ENCODE assay signal across 1 cellular context in the genomic region with DNA sequence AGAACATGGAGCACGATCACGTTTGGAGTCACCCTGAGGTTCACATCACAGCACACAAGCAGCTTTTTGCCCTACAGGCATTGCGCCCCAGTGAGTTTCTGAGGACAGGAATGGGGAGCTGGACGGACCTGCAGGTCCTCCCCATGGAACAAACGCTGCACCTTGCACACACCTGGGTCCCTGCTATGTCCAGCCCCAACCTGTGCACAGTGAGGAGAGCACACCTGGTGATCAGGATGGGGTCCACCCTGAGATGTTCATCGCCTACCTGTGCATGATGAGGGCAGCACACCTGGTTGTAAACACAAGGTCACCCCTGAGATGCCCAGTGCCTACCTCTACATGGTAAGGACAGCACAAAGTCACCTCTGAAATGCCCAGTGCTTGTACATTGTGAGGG.
TF ChIP-seq lines count a peak whose summit lies in the region.

No MANE protein-coding gene starts in this region.

TF ChIP-seq in K562, 482 proteins besides CTCF, POLR2A, EP300 and RAD21:
- TF ChIP-seq ZNF263 (CRISPR knock-in tag; IDR thresholded peaks at IDR 0.05; ENCODE audit: borderline replicate concordance), result no peak
- TF ChIP-seq NFE2 (IDR thresholded peaks at IDR 0.05; ENCODE audit: low read depth), result no peak
- no peak for TF ChIP-seq HMGXB4 (CRISPR knock-in tag; IDR thresholded peaks at IDR 0.05)
- no peak for TF ChIP-seq NRF1 (conservative IDR thresholded peaks at IDR 0.05 in 1 of 2, IDR thresholded peaks at IDR 0.05 in 1 of 2)
